Comparison of ENCODE assay signal across 27 cellular contexts in the genomic region with DNA sequence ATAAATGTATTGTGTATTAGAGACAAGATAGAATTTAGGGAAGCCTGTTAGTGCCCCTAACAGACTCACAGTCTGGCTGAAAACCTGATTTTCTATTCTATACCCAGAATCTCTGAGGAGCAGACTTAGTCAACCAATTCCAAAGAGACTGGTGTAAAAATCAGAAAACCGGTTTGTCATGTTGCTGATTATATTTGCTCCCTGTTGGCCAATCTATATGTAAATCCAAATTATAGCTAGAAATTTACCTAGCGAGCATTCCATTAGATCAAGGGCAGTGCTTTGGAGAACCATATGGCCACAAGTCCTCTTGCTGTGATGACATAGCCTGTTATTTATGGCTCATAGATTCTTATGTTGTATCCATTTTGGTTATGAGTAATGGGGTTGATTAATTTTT. TPM values are rescaled to one million over a fixed set of nuclear protein-coding genes. Genes with fewer than 3 reads are reported as not detected.
"Had no signal": no experiment of that assay in that cellular context is flagged by ENCODE, and none has a peak within 500 bp of the region (broad histone marks: within the 10 kb centered on the region; RNA-seq: fewer than 3 reads in every experiment).

No MANE protein-coding gene starts in this region.

- H3K9me3 ChIP-seq: left lung, thoracic aorta, upper lobe of left lung had no signal

- DNase-seq: activated B cell treated with CpG ODN at 0.5 μM for 24 hours; activated CD4-positive, alpha-beta memory T cell treated with anti-CD3 and anti-CD28 coated beads for 36 hours; activated CD4-positive, alpha-beta T cell treated with anti-CD3 and anti-CD28 coated beads for 4 hours; activated naive CD4-positive, alpha-beta T cell treated with anti-CD3 and anti-CD28 coated beads for 36 hours; activated naive CD8-positive, alpha-beta T cell treated with anti-CD3 and anti-CD28 coated beads, Interleukin-2, amount 10 ng/mL, durations not matched to agents 7 days and 5 days; amniotic stem cell; effector CD4-positive, alpha-beta T cell; erythroblast; foreskin fibroblast; immature natural killer cell; left lung; naive thymus-derived CD4-positive, alpha-beta T cell; stimulated activated CD4-positive, alpha-beta T cell treated with anti-CD3 and anti-CD28 coated beads, Interleukin-4, amount 100 ng/mL, for 1 hour; stimulated activated naive CD4-positive, alpha-beta T cell treated with Interleukin-2 at 50 U/mL for 16 hours; upper lobe of left lung had no signal

- ATAC-seq: left lung; naive thymus-derived CD4-positive, alpha-beta T cell had no signal

- H3K27ac ChIP-seq: left lung, neural progenitor cell, upper lobe of left lung had no signal

- H2AFZ ChIP-seq: neural progenitor cell had no signal

- H3K4me3 ChIP-seq: left lung, lung, thoracic aorta, upper lobe of left lung had no signal

RNA-seq across cellular contexts. Expression of gene APOBEC2, which starts 24.5 kb away (rescaled TPM):
- total RNA-seq: activated B cell treated with CpG ODN at 0.5 μM for 24 hours; activated CD4-positive, alpha-beta memory T cell treated with anti-CD3 and anti-CD28 coated beads for 36 hours; activated naive CD4-positive, alpha-beta T cell treated with anti-CD3 and anti-CD28 coated beads for 36 hours; activated naive CD8-positive, alpha-beta T cell treated with anti-CD3 and anti-CD28 coated beads, Interleukin-2, amount 10 ng/mL, durations not matched to agents 7 days and 5 days; activated T-helper 2 cell treated with anti-CD3 and anti-CD28 coated beads, Interferon-gamma antibody, Interleukin-2, Interleukin-4, amounts not matched to agents 10 μg/mL and 5 μg/mL and 100 μg/mL, durations not matched to agents 14 hours and 24 hours and 36 hours; chondrocyte; fibroblast of lung; kidney epithelial cell; mesenteric fat pad; naive thymus-derived CD4-positive, alpha-beta T cell; osteoblast; renal cortical epithelial cell; T-helper 1 cell treated with Interleukin-12 subunit alpha and Interleukin-12 subunit beta and Interleukin-4 antibody, amounts not matched to agents 30 ng/mL and 1 ng/mL, for 36 hours; thoracic aorta; upper lobe of left lung had no signal

RNA-seq across cellular contexts. Expression of gene TSPO2, which starts 35.3 kb away (rescaled TPM):
- total RNA-seq: activated B cell treated with CpG ODN at 0.5 μM for 24 hours; activated CD4-positive, alpha-beta memory T cell treated with anti-CD3 and anti-CD28 coated beads for 36 hours; activated naive CD4-positive, alpha-beta T cell treated with anti-CD3 and anti-CD28 coated beads for 36 hours; activated naive CD8-positive, alpha-beta T cell treated with anti-CD3 and anti-CD28 coated beads, Interleukin-2, amount 10 ng/mL, durations not matched to agents 7 days and 5 days; activated T-helper 2 cell treated with anti-CD3 and anti-CD28 coated beads, Interferon-gamma antibody, Interleukin-2, Interleukin-4, amounts not matched to agents 10 μg/mL and 5 μg/mL and 100 μg/mL, durations not matched to agents 14 hours and 24 hours and 36 hours; chondrocyte; fibroblast of lung; kidney epithelial cell; left lung; mesenteric fat pad; naive thymus-derived CD4-positive, alpha-beta T cell; osteoblast; posterior vena cava; renal cortical epithelial cell; T-helper 1 cell treated with Interleukin-12 subunit alpha and Interleukin-12 subunit beta and Interleukin-4 antibody, amounts not matched to agents 30 ng/mL and 1 ng/mL, for 36 hours; thoracic aorta; upper lobe of left lung had no signal

RNA-seq across cellular contexts. Expression of gene UNC5CL, which starts 38.5 kb away (rescaled TPM):
- total RNA-seq: osteoblast had no signal
